In the genomic region with DNA sequence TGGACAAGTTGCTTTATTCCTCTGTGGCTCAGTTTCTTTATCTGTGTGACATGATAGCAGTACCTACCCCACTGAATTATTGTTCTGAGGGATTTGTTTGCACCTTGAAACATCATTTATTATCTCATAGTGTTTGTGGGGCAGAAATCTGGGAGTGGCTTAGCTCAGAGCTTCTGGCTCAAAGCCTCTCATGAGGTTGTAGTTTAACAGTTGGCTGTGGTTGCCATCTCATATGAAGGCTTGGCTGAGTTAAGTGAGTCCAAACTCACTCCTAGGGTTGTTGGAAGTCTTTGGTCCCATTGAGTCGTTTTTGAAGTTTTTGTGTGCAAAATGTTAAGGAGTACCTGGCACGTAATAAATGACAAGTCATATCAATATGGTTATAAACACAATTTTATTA, we compare ENCODE assay signal across 28 cellular contexts. TPM values are rescaled to one million over a fixed set of nuclear protein-coding genes. Genes with fewer than 3 reads are reported as not detected.
"Had no signal": no experiment of that assay in that cellular context is flagged by ENCODE, and none has a peak within 500 bp of the region (broad histone marks: within the 10 kb centered on the region; RNA-seq: fewer than 3 reads in every experiment).

No MANE protein-coding gene starts in this region.

- H3K27ac ChIP-seq: stomach, suprapubic skin, testis, thoracic aorta, thyroid gland, tibial artery, tibial nerve, transverse colon, upper lobe of left lung, upper lobe of right lung, uterus, vagina had no signal

- DNase-seq: stimulated activated CD4-positive, alpha-beta T cell treated with anti-CD3 and anti-CD28 coated beads, Interleukin-2, amount 100 ng/mL, for 48 hours; stimulated activated CD4-positive, alpha-beta T cell treated with anti-CD3 and anti-CD28 coated beads, Interleukin-4, amount 100 ng/mL, for 1 hour; stimulated activated CD4-positive, alpha-beta T cell treated with anti-CD3 and anti-CD28 coated beads, Interleukin-4, amount 100 ng/mL, for 24 hours; stimulated activated CD4-positive, alpha-beta T cell treated with anti-CD3 and anti-CD28 coated beads, Interleukin-4, amount 100 ng/mL, for 4 hours; stimulated activated CD8-positive, alpha-beta memory T cell treated with anti-CD3 and anti-CD28 coated beads, Interleukin-4, amount 100 ng/mL, for 48 hours; stimulated activated naive B cell treated with anti-CD40 and anti-IgM and Interleukin-4, amounts not matched to agents 10 μg/mL and 1 μg/mL and 100 μg/mL, for 72 hours; stimulated activated naive CD4-positive, alpha-beta T cell; stimulated activated naive CD4-positive, alpha-beta T cell treated with Interleukin-2 at 50 U/mL for 16 hours; stimulated activated naive CD8-positive, alpha-beta T cell treated with anti-CD3 and anti-CD28 coated beads, Interleukin-15, amount 100 ng/mL, for 72 hours; stimulated activated naive CD8-positive, alpha-beta T cell treated with anti-CD3 and anti-CD28 coated beads, Interleukin-15, Interleukin-2, amounts not matched to agents 100 U/mL and 50 U/mL, for 24 hours; stomach; substantia nigra; testis; thyroid gland; tibial artery; transverse colon; trophoblast cell; upper lobe of left lung; upper lobe of right lung; uterus had no signal

- H3K4me1 ChIP-seq: suprapubic skin, testis, thyroid gland, upper lobe of left lung, upper lobe of right lung, uterus, vagina had no signal

- H3K9me3 ChIP-seq: stomach, suprapubic skin, testis, thoracic aorta, thyroid gland, tibial artery, tibial nerve, transverse colon, upper lobe of left lung, upper lobe of right lung, uterus, vagina had no signal

- H3K27me3 ChIP-seq: testis, thyroid gland, tibial artery, tibial nerve, transverse colon, upper lobe of left lung, uterus, vagina had no signal

- H3K36me3 ChIP-seq: stomach, suprapubic skin, thoracic aorta, thyroid gland, tibial artery, tibial nerve, transverse colon, upper lobe of left lung, upper lobe of right lung, uterus, vagina had no signal

- ATAC-seq: stimulated activated effector memory CD8-positive, alpha-beta T cell treated with anti-CD3 and anti-CD28 coated beads, Interleukin-12 subunit alpha, Interleukin-12 subunit beta, amount 100 ng/mL, for 72 hours; stimulated activated memory B cell treated with anti-CD40 and anti-IgM and Interleukin-4, amounts not matched to agents 10 μg/mL and 1 μg/mL and 100 μg/mL, for 72 hours; stimulated activated naive B cell treated with anti-CD40 and anti-IgM and Interleukin-4, amounts not matched to agents 10 μg/mL and 1 μg/mL and 100 μg/mL, for 72 hours; stimulated activated naive CD8-positive, alpha-beta T cell treated with anti-CD3 and anti-CD28 coated beads, Interleukin-15, amount 100 ng/mL, for 72 hours; stimulated activated naive CD8-positive, alpha-beta T cell treated with anti-CD3 and anti-CD28 coated beads, Interleukin-15, Interleukin-2, amounts not matched to agents 100 U/mL and 50 U/mL, for 24 hours; upper lobe of right lung had no signal

- H3K4me3 ChIP-seq: stomach, suprapubic skin, testis, thoracic aorta, thyroid gland, tibial artery, tibial nerve, transverse colon, upper lobe of left lung, upper lobe of right lung, uterus, vagina had no signal

- FAIRE-seq: urothelium cell line had no signal

RNA-seq across cellular contexts. Expression of a gene that starts 45.4 kb away (rescaled TPM):
- total RNA-seq: subcutaneous adipose tissue, testis, thyroid gland, upper lobe of right lung, uterus, vagina had no signal
